In genomic region chr2:95346738-95347671, GRCh38 we compare ENCODE assay signal across 9 cellular contexts. TPM values are rescaled to one million over a fixed set of nuclear protein-coding genes. Genes with fewer than 3 reads are reported as not detected.
DNase-seq lines count a peak whose midpoint lies in the region; TF ChIP-seq lines count a peak whose summit lies in the region.
"Had no signal": no experiment of that assay in that cellular context is flagged by ENCODE, and none has a peak within 500 bp of the region (broad histone marks: within the 10 kb centered on the region; RNA-seq: fewer than 3 reads in every experiment).

No MANE protein-coding gene starts in this region.

- H3K4me1 ChIP-seq in iPS DF 6.9 (ENCODE audit: control insufficient read depth, insufficient read depth, low read length), result no peaks in the 10 kb centered on the region

- no peaks in the 10 kb centered on the region for H3K36me3 ChIP-seq in iPS DF 6.9 (ENCODE audit: control insufficient read depth, insufficient read depth, low read length)

- H3K27ac Mint-ChIP-seq in activated T-helper 1 cell treated with anti-CD3 and anti-CD28 coated beads, Interleukin-12 subunit alpha, Interleukin-12 subunit beta, Interleukin-2, Interleukin-4 antibody, amounts not matched to agents 30 ng/mL and 10 ng/mL and 1 ng/mL, durations not matched to agents 14 hours and 24 hours and 36 hours, result no peak overlapping the region
- H3K27ac Mint-ChIP-seq: naive thymus-derived CD4-positive, alpha-beta T cell had no signal

- H3K4me1 Mint-ChIP-seq in activated T-helper 1 cell treated with anti-CD3 and anti-CD28 coated beads, Interleukin-12 subunit alpha, Interleukin-12 subunit beta, Interleukin-2, Interleukin-4 antibody, amounts not matched to agents 30 ng/mL and 10 ng/mL and 1 ng/mL, durations not matched to agents 14 hours and 24 hours and 36 hours (ENCODE audit: low read depth), result no peaks in the 10 kb centered on the region

- no peaks in the 10 kb centered on the region for H3K9me3 Mint-ChIP-seq in activated T-helper 1 cell treated with anti-CD3 and anti-CD28 coated beads, Interleukin-12 subunit alpha, Interleukin-12 subunit beta, Interleukin-2, Interleukin-4 antibody, amounts not matched to agents 30 ng/mL and 10 ng/mL and 1 ng/mL, durations not matched to agents 14 hours and 24 hours and 36 hours
- H3K9me3 Mint-ChIP-seq: naive thymus-derived CD4-positive, alpha-beta T cell had no signal

- H3K9me3 ChIP-seq in iPS DF 6.9 (ENCODE audit: control insufficient read depth, insufficient read depth, low read length), result no peaks in the 10 kb centered on the region

- H3K27me3 ChIP-seq in iPS DF 6.9 (ENCODE audit: control insufficient read depth, insufficient read depth, low read length), result peaks cover 32% of the 10 kb centered on the region

- intact Hi-C loops in activated T-helper 1 cell treated with anti-CD3 and anti-CD28 coated beads, Interleukin-12 subunit alpha, Interleukin-12 subunit beta, Interleukin-2, Interleukin-4 antibody, amounts not matched to agents 30 ng/mL and 10 ng/mL and 1 ng/mL, durations not matched to agents 14 hours and 24 hours and 36 hours (cut with micrococcal nuclease), result no loop called here

- no peak for TF ChIP-seq CTCF in GM10266 (IDR thresholded peaks at IDR 0.05; ENCODE audit: control insufficient read depth, insufficient read depth, low read depth, missing control alignments)

- DNase-seq in GM10266 (ENCODE audit: extremely low spot score) (peak; percentile 40), iPS DF 6.9 (ENCODE audit: low read depth, low spot score) (no peak), UCSD-AML1 (lab: John Stamatoyannopoulos, UW; ENCODE audit: unreplicated experiment) (no peak), NCI-H1105 (lab: John Stamatoyannopoulos, UW) (no peak), HPDE6-E6E7 (ENCODE audit: extremely low spot score) (no peak), globus pallidus (ENCODE audit: low spot score) (no peak)
- no peak for DNase-seq in activated T-helper 1 cell treated with anti-CD3 and anti-CD28 coated beads, Interleukin-12 subunit alpha, Interleukin-12 subunit beta, Interleukin-2, Interleukin-4 antibody, amounts not matched to agents 30 ng/mL and 10 ng/mL and 1 ng/mL, durations not matched to agents 14 hours and 24 hours and 36 hours (ENCODE audit: low spot score)

- no CpG with 5 or more reads among the region's 78 CpGs for WGBS in iPS DF 6.9 (ENCODE audit: insufficient coverage, insufficient read length)

- H3K27me3 Mint-ChIP-seq in activated T-helper 1 cell treated with anti-CD3 and anti-CD28 coated beads, Interleukin-12 subunit alpha, Interleukin-12 subunit beta, Interleukin-2, Interleukin-4 antibody, amounts not matched to agents 30 ng/mL and 10 ng/mL and 1 ng/mL, durations not matched to agents 14 hours and 24 hours and 36 hours (ENCODE audit: insufficient read depth), result peaks cover 30% of the 10 kb centered on the region

- H3K27ac ChIP-seq in iPS DF 6.9 (ENCODE audit: low read length) (no peak overlapping the region), skin epidermis (peak overlapping the region in 9 of 21 experiments; percentile 9 to 65 (median 56))

- no peaks in the 10 kb centered on the region for H3K36me3 Mint-ChIP-seq in activated T-helper 1 cell treated with anti-CD3 and anti-CD28 coated beads, Interleukin-12 subunit alpha, Interleukin-12 subunit beta, Interleukin-2, Interleukin-4 antibody, amounts not matched to agents 30 ng/mL and 10 ng/mL and 1 ng/mL, durations not matched to agents 14 hours and 24 hours and 36 hours (ENCODE audit: low read depth)
- H3K36me3 Mint-ChIP-seq: naive thymus-derived CD4-positive, alpha-beta T cell had no signal

- H3K4me3 ChIP-seq in iPS DF 6.9 (ENCODE audit: low read length) (peak overlapping the region; percentile 42; the same call in 1 of the 2 replicates), skin epidermis (peak overlapping the region in 6 of 7 experiments; percentile 15 to 59 (median 21))

- peak overlapping the region; percentile 26 for H3K4me3 Mint-ChIP-seq in activated T-helper 1 cell treated with anti-CD3 and anti-CD28 coated beads, Interleukin-12 subunit alpha, Interleukin-12 subunit beta, Interleukin-2, Interleukin-4 antibody, amounts not matched to agents 30 ng/mL and 10 ng/mL and 1 ng/mL, durations not matched to agents 14 hours and 24 hours and 36 hours

RNA-seq across cellular contexts. Expression of gene KCNIP3, which starts 49.9 kb away (rescaled TPM):
- total RNA-seq in activated T-helper 1 cell treated with anti-CD3 and anti-CD28 coated beads, Interleukin-12 subunit alpha, Interleukin-12 subunit beta, Interleukin-2, Interleukin-4 antibody, amounts not matched to agents 30 ng/mL and 10 ng/mL and 1 ng/mL, durations not matched to agents 14 hours and 24 hours and 36 hours, result not detected in 2 replicates

RNA-seq across cellular contexts. Expression of gene FAHD2A, which starts 55.5 kb away (rescaled TPM):
- 33.2 and 34.9 TPM in 2 replicates for total RNA-seq in activated T-helper 1 cell treated with anti-CD3 and anti-CD28 coated beads, Interleukin-12 subunit alpha, Interleukin-12 subunit beta, Interleukin-2, Interleukin-4 antibody, amounts not matched to agents 30 ng/mL and 10 ng/mL and 1 ng/mL, durations not matched to agents 14 hours and 24 hours and 36 hours
